1 cellular context compared by ENCODE assay signal in genomic region chr9:94120088-94120487, GRCh38.
TF ChIP-seq lines count a peak whose summit lies in the region.
"Not testable (repeated sequence)": the region's sequence is repeated elsewhere in the genome, so short reads cannot be mapped to it uniquely, and the experiment has no call there.

No MANE protein-coding gene starts in this region.

TF ChIP-seq in K562, 482 proteins besides CTCF, POLR2A, EP300 and RAD21 (continued from another document):
- TF ChIP-seq TRIM24 (IDR thresholded peaks at IDR 0.05) (0 out of 4 replicates have a peak, but pooled peaks of 1 of the 2 experiments have one; percentile 8), ATF3 (IDR thresholded peaks at IDR 0.05) (peak; percentile 50; the same call in 1 of the 2 replicates), CEBPB (tag; IDR thresholded peaks at IDR 0.05) (peak; percentile 83), CBFA2T2 (conservative IDR thresholded peaks at IDR 0.05) (0 out of 2 replicates have a peak, but pooled peaks have one; percentile 4)
- TF ChIP-seq ATF3 (CRISPR knock-in tag; conservative IDR thresholded peaks at IDR 0.05), result not testable (repeated sequence)
TF ChIP-seq in K562: peak in this region for 5; not testable (repeated sequence) for 477.
